Comparison of ENCODE assay signal across 26 cellular contexts in the genomic region with DNA sequence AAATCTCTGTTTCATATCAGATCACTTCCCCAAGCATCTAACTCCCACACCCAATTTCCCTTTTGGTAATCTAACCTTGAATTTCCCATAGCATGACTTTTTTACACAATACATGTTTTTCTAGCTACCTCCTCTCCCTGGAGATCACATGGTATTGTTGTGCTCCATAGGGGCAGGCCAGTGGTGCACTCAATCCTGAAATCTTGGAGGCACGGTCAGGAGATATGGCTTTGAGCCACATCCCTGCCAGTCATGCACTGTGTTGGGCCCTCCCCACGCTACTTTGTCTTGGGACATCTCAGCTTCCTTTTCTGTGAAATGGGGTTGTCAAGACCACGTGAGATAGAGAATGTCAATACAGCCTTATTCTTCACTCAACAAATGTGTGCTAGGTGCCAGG. TPM values are rescaled to one million over a fixed set of nuclear protein-coding genes. Genes with fewer than 3 reads are reported as not detected.
"Had no signal": no experiment of that assay in that cellular context is flagged by ENCODE, and none has a peak within 500 bp of the region (broad histone marks: within the 10 kb centered on the region; RNA-seq: fewer than 3 reads in every experiment).

No MANE protein-coding gene starts in this region.

- DNase-seq: activated CD4-positive, alpha-beta T cell treated with anti-CD3 and anti-CD28 coated beads for 48 hours; activated CD4-positive, alpha-beta T cell treated with anti-CD3 and anti-CD28 coated beads, Interleukin-2, amount 50 U/mL, for 4 hours; activated CD4-positive, CD25-positive, alpha-beta regulatory T cell treated with anti-CD3 and anti-CD28 coated beads, Interleukin-2, amount 50 U/mL, for 72 hours; activated CD8-positive, alpha-beta memory T cell treated with anti-CD3 and anti-CD28 coated beads, Interleukin-2, amount 50 U/mL, for 48 hours; activated CD8-positive, alpha-beta T cell treated with anti-CD3 and anti-CD28 coated beads, Interleukin-2, amount 10 ng/mL, durations not matched to agents 7 days and 5 days; activated effector memory CD4-positive, alpha-beta T cell treated with Interleukin-2 at 50 U/mL for 16 hours; activated naive CD4-positive, alpha-beta T cell; activated naive CD8-positive, alpha-beta T cell treated with anti-CD3 and anti-CD28 coated beads, Interleukin-2, amount 50 U/mL, for 24 hours; activated T-cell treated with anti-CD3 and anti-CD28 coated beads, Interleukin-2, amount 50 U/mL, for 1 hour; amygdala; Kasumi-1; NCI-H1105 treated with DMSO at 0.1 percent for 48 hours; NCI-H1436 treated with DMSO at 0.1 percent for 48 hours; NCI-H187; NCI-H2081; NCI-H510A treated with DMSO at 0.1 percent for 48 hours; Peyer's patch; SHP77 had no signal

- H3K4me1 ChIP-seq: Peyer's patch, SJSA1 had no signal

- H3K27me3 ChIP-seq: cardiac muscle cell, Peyer's patch had no signal

- H3K27ac ChIP-seq: cardiac muscle cell, Peyer's patch, RWPE1, SJSA1 had no signal

- H3K36me3 ChIP-seq: cardiac muscle cell, Peyer's patch, SJSA1 had no signal

- H3K9me3 Mint-ChIP-seq: activated naive CD4-positive, alpha-beta T cell treated with anti-CD3 and anti-CD28 coated beads, Interleukin-2, amount 50 U/mL, for 72 hours; activated naive CD8-positive, alpha-beta T cell treated with anti-CD3 and anti-CD28 coated beads, Interleukin-2, amount 50 U/mL, for 24 hours; activated T-helper 1 cell treated with anti-CD3 and anti-CD28 coated beads, Interleukin-12 subunit alpha, Interleukin-12 subunit beta, Interleukin-2, Interleukin-4 antibody, amounts not matched to agents 30 ng/mL and 10 ng/mL and 1 ng/mL, durations not matched to agents 14 hours and 24 hours and 36 hours; T-helper 1 cell treated with Interleukin-12 subunit alpha and Interleukin-12 subunit beta and Interleukin-4 antibody, amounts not matched to agents 30 μg/mL and 1 μg/mL, for 36 hours had no signal

- H3K4me3 Mint-ChIP-seq: activated CD8-positive, alpha-beta T cell treated with anti-CD3 and anti-CD28 coated beads, Interleukin-2, amount 10 ng/mL, durations not matched to agents 7 days and 5 days; activated naive CD8-positive, alpha-beta T cell treated with anti-CD3 and anti-CD28 coated beads, Interleukin-2, amount 50 U/mL, for 24 hours; activated T-helper 1 cell treated with anti-CD3 and anti-CD28 coated beads, Interleukin-12 subunit alpha, Interleukin-12 subunit beta, Interleukin-2, Interleukin-4 antibody, amounts not matched to agents 30 ng/mL and 10 ng/mL and 1 ng/mL, durations not matched to agents 14 hours and 24 hours and 36 hours; brain; T-helper 1 cell treated with Interleukin-12 subunit alpha and Interleukin-12 subunit beta and Interleukin-4 antibody, amounts not matched to agents 30 μg/mL and 1 μg/mL, for 36 hours; WTC11 had no signal

- ATAC-seq: activated CD8-positive, alpha-beta T cell treated with anti-CD3 and anti-CD28 coated beads, Interleukin-2, amount 10 ng/mL, durations not matched to agents 7 days and 5 days; activated naive CD4-positive, alpha-beta T cell treated with anti-CD3 and anti-CD28 coated beads, Interleukin-2, amount 50 U/mL, for 72 hours; activated naive CD8-positive, alpha-beta T cell treated with anti-CD3 and anti-CD28 coated beads, Interleukin-2, amount 50 U/mL, for 24 hours; WTC11 had no signal

- H3K4me1 Mint-ChIP-seq: activated naive CD8-positive, alpha-beta T cell treated with anti-CD3 and anti-CD28 coated beads, Interleukin-2, amount 50 U/mL, for 24 hours had no signal

- H3K27ac Mint-ChIP-seq: activated CD8-positive, alpha-beta T cell treated with anti-CD3 and anti-CD28 coated beads, Interleukin-2, amount 10 ng/mL, durations not matched to agents 7 days and 5 days; activated naive CD8-positive, alpha-beta T cell treated with anti-CD3 and anti-CD28 coated beads, Interleukin-2, amount 50 U/mL, for 24 hours; activated T-helper 1 cell treated with anti-CD3 and anti-CD28 coated beads, Interleukin-12 subunit alpha, Interleukin-12 subunit beta, Interleukin-2, Interleukin-4 antibody, amounts not matched to agents 30 ng/mL and 10 ng/mL and 1 ng/mL, durations not matched to agents 14 hours and 24 hours and 36 hours; T-helper 1 cell treated with Interleukin-12 subunit alpha and Interleukin-12 subunit beta and Interleukin-4 antibody, amounts not matched to agents 30 μg/mL and 1 μg/mL, for 36 hours; WTC11 had no signal

- H3K4me3 ChIP-seq: cardiac muscle cell, Peyer's patch, SJSA1 had no signal

- H3K36me3 Mint-ChIP-seq: activated naive CD4-positive, alpha-beta T cell treated with anti-CD3 and anti-CD28 coated beads, Interleukin-2, amount 50 U/mL, for 72 hours had no signal

- H3K9me3 ChIP-seq: Peyer's patch, SJSA1 had no signal

RNA-seq across cellular contexts. Expression of gene NNAT, which starts 36.7 kb away (rescaled TPM):
- total RNA-seq: Peyer's patch, SJSA1 had no signal
